ENCODE assay signal across 13 cellular contexts in genomic region chr6:140043762-140044378, GRCh38.
DNase-seq lines count a peak whose midpoint lies in the region; ATAC-seq and TF ChIP-seq lines count a peak whose summit lies in the region.
"Had no signal": no experiment of that assay in that cellular context is flagged by ENCODE, and none has a peak within 500 bp of the region (broad histone marks: within the 10 kb centered on the region; RNA-seq: fewer than 3 reads in every experiment).

No MANE protein-coding gene starts in this region.

- no peaks in the 10 kb centered on the region for H3K36me3 Mint-ChIP-seq in nephron progenitor cell (ENCODE audit: low read depth)
- H3K36me3 Mint-ChIP-seq in naive thymus-derived CD8-positive, alpha-beta T cell, result no peaks in the 10 kb centered on the region
- H3K36me3 Mint-ChIP-seq: brain had no signal

- H3K4me1 ChIP-seq in PC-3 (ENCODE audit: insufficient read depth, low read length) (peaks cover 56% of the 10 kb centered on the region), esophagus squamous epithelium (peaks cover 0 to 5% (median 3%) of the 10 kb centered on the region in 3 donors)
- H3K4me1 ChIP-seq: lower lobe of right lung had no signal

- H3K4me3 ChIP-seq in AG10803 (ENCODE audit: low read length), result no peak overlapping the region
- H3K4me3 ChIP-seq in PC-3 (ENCODE audit: low read length), result no peak overlapping the region
- H3K4me3 ChIP-seq in fibroblast of villous mesenchyme (ENCODE audit: low read depth, low read length), result no peak overlapping the region
- H3K4me3 ChIP-seq in esophagus squamous epithelium, result no peak overlapping the region
- H3K4me3 ChIP-seq: lower lobe of right lung, right atrium auricular region had no signal

- H4K20me1 ChIP-seq in PC-3 (ENCODE audit: low read length), result no peaks in the 10 kb centered on the region

- H3K27me3 ChIP-seq in PC-3 (ENCODE audit: low read length), result no peaks in the 10 kb centered on the region
- no peaks in the 10 kb centered on the region for H3K27me3 ChIP-seq in esophagus squamous epithelium
- H3K27me3 ChIP-seq: right atrium auricular region had no signal

- intact Hi-C loops in PC-3 (cut with micrococcal nuclease) (loop anchor here (1.0 to 10.0 kb wide), 7 partner anchors 27 to 669 kb away; partner anchors contain the start of gene CITED2), esophagus squamous epithelium (cut with DNase I) (no loop called here)

- H3K79me2 ChIP-seq in PC-3 (ENCODE audit: low read length), result no peaks in the 10 kb centered on the region

- no TSS peak for BruUV-seq in PC-3 (replicated peaks; lab: Mats Ljungman, UMichigan)

- H3K36me3 ChIP-seq in PC-3 (ENCODE audit: low read depth, low read length), result no peaks in the 10 kb centered on the region
- no peaks in the 10 kb centered on the region for H3K36me3 ChIP-seq in esophagus squamous epithelium
- H3K36me3 ChIP-seq: lower lobe of right lung, right atrium auricular region had no signal

- H2AFZ ChIP-seq in PC-3 (ENCODE audit: low read length), result no peak overlapping the region

- CTCF ChIA-PET in PC-3 (lab: Charles Lee), result interaction anchor here (1.1 kb wide), 1 partner anchor 131 kb away, joined by 10 read pairs; no protein-coding TSS in a partner anchor

- ATAC-seq in HG02870 (IDR thresholded peaks at IDR 0.05; ENCODE audit: unreplicated experiment) (peak; percentile 58), PC-3 (peak; percentile 42)
- ATAC-seq in naive thymus-derived CD8-positive, alpha-beta T cell, result no peak

- H3K4me1 Mint-ChIP-seq in nephron progenitor cell, result peaks cover 9% of the 10 kb centered on the region
- H3K4me1 Mint-ChIP-seq in naive thymus-derived CD8-positive, alpha-beta T cell, result peaks cover 0 to 8% (median 0%) of the 10 kb centered on the region in 4 donors

- H3K9me3 Mint-ChIP-seq in nephron progenitor cell, result peaks cover 4% of the 10 kb centered on the region
- H3K9me3 Mint-ChIP-seq in naive thymus-derived CD8-positive, alpha-beta T cell, result peaks cover 0 to 2% (median 0%) of the 10 kb centered on the region in 9 donors
- H3K9me3 Mint-ChIP-seq: CD4-positive, alpha-beta T cell had no signal

- no peaks in the 10 kb centered on the region for H3F3A ChIP-seq in PC-3 (ENCODE audit: low read length, unreplicated experiment)

- peak overlapping the region; percentile 72 for H3K27ac ChIP-seq in PC-3 (ENCODE audit: low read length)
- H3K27ac ChIP-seq in esophagus squamous epithelium, result no peak overlapping the region
- H3K27ac ChIP-seq: lower lobe of right lung had no signal

- peak; percentile 39 for DNase-seq in AG10803 (ENCODE audit: low read depth)
- peak; percentile 77 for DNase-seq in PC-3
- DNase-seq in fibroblast of villous mesenchyme (ENCODE audit: low read depth), result peak; percentile 72
- DNase-seq in esophagus squamous epithelium (lab: John Stamatoyannopoulos, UW), result no peak
- no peak for DNase-seq in nephron progenitor cell
- no peak for DNase-seq in activated CD4-positive, alpha-beta T cell treated with anti-CD3 and anti-CD28 coated beads for 4 hours
- DNase-seq in naive thymus-derived CD8-positive, alpha-beta T cell, result no peak
- DNase-seq: CD4-positive, alpha-beta T cell; lower lobe of right lung; NCI-H2107 had no signal

- 61 to 72% methylated on average over 2 of the region's 2 CpGs for WGBS in esophagus squamous epithelium, 2 donors

- H3K9me2 ChIP-seq in PC-3 (replicated peaks; ENCODE audit: low read length), result no peaks in the 10 kb centered on the region

- no peak for TF ChIP-seq POLR2A in esophagus squamous epithelium (IDR thresholded peaks at IDR 0.05)

- POLR2A ChIA-PET in PC-3 (lab: Charles Lee; ENCODE audit: unreplicated experiment), result interaction anchor here (0.6 kb wide), 1 partner anchor 157 kb away, joined by 3 read pairs; no protein-coding TSS in a partner anchor
- POLR2A ChIA-PET in naive thymus-derived CD8-positive, alpha-beta T cell (lab: Charles Lee), result no interaction called here

- H3K9me3 ChIP-seq in PC-3 (ENCODE audit: low read length) (no peaks in the 10 kb centered on the region), esophagus squamous epithelium (no peaks in the 10 kb centered on the region)
- H3K9me3 ChIP-seq: lower lobe of right lung, right atrium auricular region had no signal

- H3K4me2 ChIP-seq in PC-3 (ENCODE audit: low read length), result peak overlapping the region; percentile 52

- H3K4me3 Mint-ChIP-seq in nephron progenitor cell, result no peak overlapping the region
- H3K4me3 Mint-ChIP-seq in naive thymus-derived CD8-positive, alpha-beta T cell, result no peak overlapping the region
- H3K4me3 Mint-ChIP-seq: brain; CD4-positive, alpha-beta T cell had no signal

- no peak overlapping the region for H3K27ac Mint-ChIP-seq in nephron progenitor cell
- no peak overlapping the region for H3K27ac Mint-ChIP-seq in naive thymus-derived CD8-positive, alpha-beta T cell
- H3K27ac Mint-ChIP-seq: CD4-positive, alpha-beta T cell had no signal

- no peaks in the 10 kb centered on the region for H3K27me3 Mint-ChIP-seq in nephron progenitor cell (ENCODE audit: low read depth, poor library complexity)
- H3K27me3 Mint-ChIP-seq in naive thymus-derived CD8-positive, alpha-beta T cell, result peaks cover 0 to 10% (median 0%) of the 10 kb centered on the region in 5 donors
- H3K27me3 Mint-ChIP-seq: brain; CD4-positive, alpha-beta T cell had no signal

- no peak for TF ChIP-seq CTCF in AG10803 (conservative IDR thresholded peaks at IDR 0.05; ENCODE audit: low read length)
- no peak for TF ChIP-seq CTCF in PC-3 (conservative IDR thresholded peaks at IDR 0.05; ENCODE audit: low read depth, low read length)
- no peak for TF ChIP-seq CTCF in fibroblast of villous mesenchyme (IDR thresholded peaks at IDR 0.05; ENCODE audit: insufficient read depth, low read depth, low read length)
- no peak for TF ChIP-seq CTCF in esophagus squamous epithelium (IDR thresholded peaks at IDR 0.05)
- no peak for TF ChIP-seq CTCF in nephron progenitor cell (IDR thresholded peaks at IDR 0.05)

- peak overlapping the region; percentile 14; the same call in 1 of the 2 replicates for H3K9ac ChIP-seq in PC-3 (ENCODE audit: low read length)

Comparison
In these comparisons a context has a peak if more than half of its experiments do, and no peak if none do; other contexts are left out.
1. DNase-seq: peak in AG10803 (single experiment), PC-3 (single experiment) and fibroblast of villous mesenchyme (single experiment); none in esophagus squamous epithelium (single experiment), nephron progenitor cell (single experiment), activated CD4-positive, alpha-beta T cell treated with anti-CD3 and anti-CD28 coated beads for 4 hours (0 of 2) and naive thymus-derived CD8-positive, alpha-beta T cell (0 of 10).
2. ATAC-seq: peak in HG02870 (single experiment) and PC-3 (single experiment); none in naive thymus-derived CD8-positive, alpha-beta T cell (0 of 2).